ENCODE assay signal across 21 cellular contexts in genomic region chr2:218878486-218878885, GRCh38. TPM values are rescaled to one million over a fixed set of nuclear protein-coding genes. Genes with fewer than 3 reads are reported as not detected.
"Had no signal": no experiment of that assay in that cellular context is flagged by ENCODE, and none has a peak within 500 bp of the region (broad histone marks: within the 10 kb centered on the region; RNA-seq: fewer than 3 reads in every experiment).

No MANE protein-coding gene starts in this region.

- H3K36me3 Mint-ChIP-seq: activated CD8-positive, alpha-beta memory T cell treated with anti-CD3 and anti-CD28 coated beads, Interleukin-2, amount 10 ng/mL, durations not matched to agents 7 days and 5 days; activated naive CD4-positive, alpha-beta T cell treated with anti-CD3 and anti-CD28 coated beads, Interleukin-2, amount 50 U/mL, for 24 hours; T-cell had no signal

- DNase-seq: activated CD4-positive, alpha-beta T cell treated with anti-CD3 and anti-CD28 coated beads, Interleukin-2, amount 50 U/mL, for 4 hours; activated CD4-positive, CD25-positive, alpha-beta regulatory T cell treated with anti-CD3 and anti-CD28 coated beads, Interleukin-2, amount 50 U/mL, for 72 hours; activated CD8-positive, alpha-beta memory T cell treated with anti-CD3 and anti-CD28 coated beads, Interleukin-2, amount 10 ng/mL, durations not matched to agents 7 days and 5 days; adrenal gland; erythroblast; hypothalamus; kidney glomerular epithelial cell; mesendoderm; stimulated activated CD4-positive, alpha-beta T cell treated with anti-CD3 and anti-CD28 coated beads, Interleukin-12 subunit alpha, Interleukin-12 subunit beta, amount 100 ng/mL, for 4 hours; stimulated activated CD4-positive, alpha-beta T cell treated with anti-CD3 and anti-CD28 coated beads, Interleukin-2, amount 100 ng/mL, for 24 hours; stomach; T-cell; T1000; testis; upper lobe of left lung had no signal

- H3K4me1 Mint-ChIP-seq: neural crest cell had no signal

- H3K4me3 ChIP-seq: adrenal gland, ovary, stomach, testis, upper lobe of left lung had no signal

- H3K9me3 ChIP-seq: adrenal gland, ovary, stomach, testis, upper lobe of left lung had no signal

- H3K4me3 Mint-ChIP-seq: activated CD8-positive, alpha-beta memory T cell treated with anti-CD3 and anti-CD28 coated beads, Interleukin-2, amount 10 ng/mL, durations not matched to agents 7 days and 5 days; neural crest cell had no signal

- ATAC-seq: activated CD8-positive, alpha-beta memory T cell treated with anti-CD3 and anti-CD28 coated beads, Interleukin-2, amount 10 ng/mL, durations not matched to agents 7 days and 5 days; sciatic nerve; T-cell had no signal

- H3K27ac ChIP-seq: adrenal gland, ovary, stomach, testis, upper lobe of left lung had no signal

- H3K27ac Mint-ChIP-seq: activated CD8-positive, alpha-beta memory T cell treated with anti-CD3 and anti-CD28 coated beads, Interleukin-2, amount 10 ng/mL, durations not matched to agents 7 days and 5 days; activated naive CD4-positive, alpha-beta T cell treated with anti-CD3 and anti-CD28 coated beads, Interleukin-2, amount 50 U/mL, for 24 hours had no signal

- H3K27me3 ChIP-seq: ovary, testis had no signal

- H3K9me3 Mint-ChIP-seq: activated naive CD4-positive, alpha-beta T cell treated with anti-CD3 and anti-CD28 coated beads, Interleukin-2, amount 50 U/mL, for 24 hours; neural crest cell; T-cell had no signal

- H3K36me3 ChIP-seq: adrenal gland, ovary, stomach, upper lobe of left lung had no signal

RNA-seq across cellular contexts. Expression of gene WNT10A, which starts 2.2 kb away (rescaled TPM):
- total RNA-seq: cardiac septum, neural crest cell, pulmonary artery endothelial cell had no signal

RNA-seq across cellular contexts. Expression of gene WNT6, which starts 18.9 kb away (rescaled TPM):
- total RNA-seq: activated CD8-positive, alpha-beta memory T cell treated with anti-CD3 and anti-CD28 coated beads, Interleukin-2, amount 10 ng/mL, durations not matched to agents 7 days and 5 days; neural crest cell; pulmonary artery endothelial cell had no signal

RNA-seq across cellular contexts. Expression of gene PRKAG3, which starts 46.9 kb away (rescaled TPM):
- total RNA-seq: activated CD8-positive, alpha-beta memory T cell treated with anti-CD3 and anti-CD28 coated beads, Interleukin-2, amount 10 ng/mL, durations not matched to agents 7 days and 5 days; neural crest cell; pulmonary artery endothelial cell; stomach; T-cell; upper lobe of left lung had no signal
- polyA plus RNA-seq: adrenal gland, ovary, stomach had no signal
